Comparison of ENCODE assay signal across 13 cellular contexts in the genomic region with DNA sequence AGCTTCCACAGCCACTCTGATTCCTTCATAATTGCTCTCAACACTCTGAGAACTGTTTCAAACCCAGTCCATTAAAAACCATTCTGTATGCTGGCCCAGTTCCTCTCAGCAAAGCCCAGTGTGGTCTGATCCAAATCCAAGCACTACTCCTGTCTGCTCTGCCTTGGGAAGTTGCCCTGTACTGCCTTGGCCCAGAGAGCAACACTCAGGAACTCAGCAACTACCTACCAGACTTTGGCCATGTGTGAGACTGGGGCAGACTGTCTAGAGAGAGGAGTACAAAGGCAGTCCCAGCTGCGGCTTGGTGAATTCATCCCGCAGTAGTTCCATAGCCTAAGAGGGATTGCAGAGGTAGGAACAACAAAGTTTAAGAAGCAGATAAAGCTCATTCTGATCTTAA.
A peak's percentile ranks its signal among the peaks of the same experiment; 100 is the strongest.
DNase-seq lines count a peak whose midpoint lies in the region; ATAC-seq, FAIRE-seq and TF ChIP-seq lines count a peak whose summit lies in the region.
"Had no signal": no experiment of that assay in that cellular context is flagged by ENCODE, and none has a peak within 500 bp of the region (broad histone marks: within the 10 kb centered on the region; RNA-seq: fewer than 3 reads in every experiment).

No MANE protein-coding gene starts in this region.

- peaks cover 63% of the 10 kb centered on the region for H3K79me2 ChIP-seq in GM12878 (ENCODE audit: control insufficient read depth, insufficient read depth, low read length)
- H3K79me2 ChIP-seq in osteoblast (ENCODE audit: insufficient read depth, low read length) = peaks cover 16% of the 10 kb centered on the region

- H3K4me3 ChIP-seq in left ventricle myocardium inferior = no peak overlapping the region
- no peak overlapping the region for H3K4me3 ChIP-seq in right atrium auricular region
- H3K4me3 ChIP-seq in GM12878 = peak overlapping the region; percentile 19; the same call in 1 of the 2 replicates
- no peak overlapping the region for H3K4me3 ChIP-seq in osteoblast (ENCODE audit: insufficient read depth, low read length)

- 84% methylated on average over 2 of the region's 2 CpGs for WGBS in GM12878 (ENCODE audit: insufficient coverage, insufficient replicate concordance, low lambda C conversion rate, missing lambda C conversion rate)

- H3K36me3 Mint-ChIP-seq in activated CD4-positive, alpha-beta memory T cell treated with anti-CD3 and anti-CD28 coated beads, Interleukin-2, amount 10 ng/mL, durations not matched to agents 7 days and 5 days (ENCODE audit: low read depth) = no peaks in the 10 kb centered on the region

- H4K20me1 ChIP-seq in GM12878 (ENCODE audit: control insufficient read depth, insufficient read depth) = no peaks in the 10 kb centered on the region
- no peaks in the 10 kb centered on the region for H4K20me1 ChIP-seq in osteoblast (ENCODE audit: insufficient read depth, low read length)

- peaks cover 28% of the 10 kb centered on the region for H3K4me1 ChIP-seq in left ventricle myocardium inferior
- peaks cover 0 to 13% of the 10 kb centered on the region in 2 donors for H3K4me1 ChIP-seq in right atrium auricular region
- H3K4me1 ChIP-seq in GM12878 (ENCODE audit: control insufficient read depth, insufficient read depth, low read length) = peaks cover 45% of the 10 kb centered on the region
- H3K4me1 ChIP-seq in osteoblast (ENCODE audit: insufficient read depth, low read length) = no peaks in the 10 kb centered on the region

- H3K27me3 Mint-ChIP-seq in activated CD4-positive, alpha-beta memory T cell treated with anti-CD3 and anti-CD28 coated beads, Interleukin-2, amount 10 ng/mL, durations not matched to agents 7 days and 5 days = no peaks in the 10 kb centered on the region

- H3K4me3 Mint-ChIP-seq in activated CD4-positive, alpha-beta memory T cell treated with anti-CD3 and anti-CD28 coated beads, Interleukin-2, amount 10 ng/mL, durations not matched to agents 7 days and 5 days = no peak overlapping the region

- no TSS peak for BruUV-seq in GM12878 (replicated peaks; lab: Mats Ljungman, UMichigan)

- H3K4me1 Mint-ChIP-seq in activated CD4-positive, alpha-beta memory T cell treated with anti-CD3 and anti-CD28 coated beads, Interleukin-2, amount 10 ng/mL, durations not matched to agents 7 days and 5 days = no peaks in the 10 kb centered on the region

- no peak for TF ChIP-seq EP300 in GM12878 (IDR thresholded peaks at IDR 0.05; ENCODE audit: borderline replicate concordance in 1 of 2, control insufficient read depth in 1 of 2, low read depth in 2 of 2, low read length in 2 of 2)

- H3K27me3 ChIP-seq in left ventricle myocardium inferior (ENCODE audit: low read depth) (no peaks in the 10 kb centered on the region), right atrium auricular region (no peaks in the 10 kb centered on the region), GM12878 (replicated peaks in 1 of 2; ENCODE audit: control insufficient read depth in 2 of 2, insufficient read depth in 2 of 2, low read length in 1 of 2) (no peaks in the 10 kb centered on the region), osteoblast (ENCODE audit: insufficient read depth, low read length) (no peaks in the 10 kb centered on the region)

- peak; percentile 15 for ATAC-seq in GM12878

- H3K27ac Mint-ChIP-seq in activated CD4-positive, alpha-beta memory T cell treated with anti-CD3 and anti-CD28 coated beads, Interleukin-2, amount 10 ng/mL, durations not matched to agents 7 days and 5 days = no peak overlapping the region

- H2AFZ ChIP-seq in GM12878 (ENCODE audit: control insufficient read depth, low read depth, low read length) (no peak overlapping the region), osteoblast (ENCODE audit: low read length) (peak overlapping the region; percentile 57)

- TF ChIP-seq RAD21 in GM12878 (IDR thresholded peaks at IDR 0.05; ENCODE audit: insufficient read depth, low read depth, low read length) = no peak

- FAIRE-seq in GM12878 (lab: Jason Lieb, UNC) = no peak

- no peak for TF ChIP-seq POLR2A in GM12878 (IDR thresholded peaks at IDR 0.05; ENCODE audit: low read depth, low read length)

- CTCF ChIA-PET in GM12878 (lab: Yijun Ruan, JAX) = interaction anchor here (0.6 to 3.9 kb wide), 5 partner anchors 12 to 102 kb away, joined by 3 to 25 read pairs (median 8); no protein-coding TSS in a partner anchor
- CTCF ChIA-PET in activated CD4-positive, alpha-beta memory T cell treated with anti-CD3 and anti-CD28 coated beads, Interleukin-2, amount 10 ng/mL, durations not matched to agents 7 days and 5 days (lab: Charles Lee) = no interaction called here

- TF ChIP-seq CTCF in left ventricle myocardium inferior (IDR thresholded peaks at IDR 0.05; ENCODE audit: borderline replicate concordance) = no peak
- TF ChIP-seq CTCF in right atrium auricular region (IDR thresholded peaks at IDR 0.05) = no peak
- TF ChIP-seq CTCF in GM12878 (IDR thresholded peaks at IDR 0.05 in 2 of 3, conservative IDR thresholded peaks at IDR 0.05 in 1 of 3; ENCODE audit: control insufficient read depth in 2 of 3, extremely low read depth in 1 of 3, insufficient read depth in 1 of 3, low read depth in 3 of 3, low read length in 3 of 3) = no peak
- TF ChIP-seq CTCF in osteoblast (IDR thresholded peaks at IDR 0.05; ENCODE audit: extremely low read depth, low read depth, low read length) = no peak

- H3K9ac ChIP-seq in GM12878 (ENCODE audit: control insufficient read depth, insufficient read depth, low read length) = no peak overlapping the region
- H3K9ac ChIP-seq: KMS-11 had no signal

- SMC1A ChIA-PET in GM12878 (lab: Charles Lee; ENCODE audit: uncharacterized antibody, unreplicated experiment) = interaction anchor here (0.9 to 6.9 kb wide), 12 partner anchors 11 to 57 kb away, joined by 3 to 64 read pairs (median 8); no protein-coding TSS in a partner anchor

- H3K4me2 ChIP-seq in GM12878 (ENCODE audit: control insufficient read depth, insufficient read depth) = peak overlapping the region; percentile 57; the same call in 1 of the 2 replicates
- H3K4me2 ChIP-seq in osteoblast (ENCODE audit: insufficient read depth, low read length) = no peak overlapping the region
- H3K4me2 ChIP-seq: KMS-11 had no signal

- H3K27ac ChIP-seq in left ventricle myocardium inferior (replicated peaks) = peak overlapping the region; percentile 66
- H3K27ac ChIP-seq in right atrium auricular region = peak overlapping the region in 1 of 2 donors; percentile 35
- peak overlapping the region; percentile 64 for H3K27ac ChIP-seq in GM12878 (ENCODE audit: control insufficient read depth, insufficient read depth)
- no peak overlapping the region for H3K27ac ChIP-seq in osteoblast (ENCODE audit: low read depth, low read length)
- H3K27ac ChIP-seq: KMS-11 had no signal

- H3K36me3 ChIP-seq in left ventricle myocardium inferior = no peaks in the 10 kb centered on the region
- H3K36me3 ChIP-seq in right atrium auricular region = no peaks in the 10 kb centered on the region
- no peaks in the 10 kb centered on the region; a peak in 1 of 4 replicates for H3K36me3 ChIP-seq in GM12878 (ENCODE audit: control insufficient read depth in 2 of 2, insufficient read depth in 2 of 2, low read length in 1 of 2)
- no peaks in the 10 kb centered on the region for H3K36me3 ChIP-seq in osteoblast (ENCODE audit: insufficient read depth, low read length)

- POLR2A ChIA-PET in GM12878 (lab: Charles Lee) = interaction anchor here (2.2 to 2.5 kb wide), 3 partner anchors 11 to 17 kb away, joined by 6 to 24 read pairs (median 11); no protein-coding TSS in a partner anchor
- POLR2A ChIA-PET in activated CD4-positive, alpha-beta memory T cell treated with anti-CD3 and anti-CD28 coated beads, Interleukin-2, amount 10 ng/mL, durations not matched to agents 7 days and 5 days (lab: Charles Lee) = no interaction called here

- H3K9me3 ChIP-seq in left ventricle myocardium inferior (replicated peaks) (no peaks in the 10 kb centered on the region), right atrium auricular region (no peaks in the 10 kb centered on the region), GM12878 (replicated peaks; ENCODE audit: control insufficient read depth, insufficient read depth, low read length) (peaks cover 2% of the 10 kb centered on the region; the same call in 1 of the 3 replicates), osteoblast (ENCODE audit: low read depth, low read length) (no peaks in the 10 kb centered on the region)

- in situ Hi-C loops in GM12878 (cut with MboI) = loop anchor here (10.0 kb wide), 1 partner anchor 456 kb away; the partner anchor contains the start of genes KIAA0825 and SLF1

- DNase-seq in left ventricle myocardium inferior (no peak), right atrium auricular region (ENCODE audit: low spot score) (no peak), GM12878 (ENCODE audit: low read depth, low spot score) (no peak), osteoblast (ENCODE audit: insufficient read length, low spot score, missing footprints) (no peak), medulla oblongata (ENCODE audit: extremely low spot score) (no peak), NCI-H510A (lab: John Stamatoyannopoulos, UW) (no peak), activated gamma-delta T cell (lab: John Stamatoyannopoulos, UW) (no peak)
- no peak for DNase-seq in activated CD4-positive, alpha-beta memory T cell treated with anti-CD3 and anti-CD28 coated beads, Interleukin-2, amount 10 ng/mL, durations not matched to agents 7 days and 5 days
- DNase-seq: 8988T, DMS153, NCI-H1092, NCI-H1694 treated with DMSO at 0.1 percent for 48 hours had no signal

- H3K9me3 Mint-ChIP-seq in activated CD4-positive, alpha-beta memory T cell treated with anti-CD3 and anti-CD28 coated beads, Interleukin-2, amount 10 ng/mL, durations not matched to agents 7 days and 5 days = no peaks in the 10 kb centered on the region

- RAD21 ChIA-PET in GM12878 (lab: Charles Lee; ENCODE audit: unreplicated experiment) = interaction anchor here (1.0 to 7.5 kb wide), 7 partner anchors 11 to 101 kb away, joined by 3 to 86 read pairs (median 9); no protein-coding TSS in a partner anchor

- intact Hi-C loops in left ventricle myocardium inferior (cut with micrococcal nuclease) = no loop called here
- intact Hi-C loops in GM12878 (cut with micrococcal nuclease; ENCODE audit: unreplicated experiment) = loop anchor here (10.0 kb wide), 1 partner anchor 544 kb away; no protein-coding TSS in a partner anchor

TF ChIP-seq in GM12878, 131 proteins besides CTCF, POLR2A, EP300 and RAD21 (continues in another document):
- TF ChIP-seq ZNF24 (IDR thresholded peaks at IDR 0.05) (no peak), STAT1 (conservative IDR thresholded peaks at IDR 0.05) (no peak), YY1 (IDR thresholded peaks at IDR 0.05; ENCODE audit: low read depth, low read length) (no peak), USF2 (IDR thresholded peaks at IDR 0.05; ENCODE audit: borderline replicate concordance, low read depth, low read length) (no peak)
